In the genomic region with DNA sequence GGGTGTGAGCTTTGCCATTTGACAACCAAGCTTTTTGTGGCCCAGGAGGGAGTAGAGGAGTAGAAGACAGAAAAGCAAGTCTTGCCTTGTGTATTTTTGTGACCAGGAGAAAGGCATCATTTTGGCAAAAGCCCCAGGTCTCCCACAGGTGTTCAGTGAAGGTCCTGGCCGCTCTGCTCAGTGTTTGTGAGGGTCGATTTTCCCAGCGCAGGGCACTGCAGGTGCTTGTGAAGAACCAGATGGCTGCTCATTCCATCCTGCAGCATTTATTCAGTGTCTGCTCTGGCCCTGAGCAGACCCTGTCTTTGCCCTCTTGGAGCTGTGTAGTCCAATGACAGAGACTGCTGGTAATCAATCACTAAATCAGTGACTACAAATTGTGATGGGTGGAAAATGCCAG, we compare ENCODE assay signal across 19 cellular contexts.
"Had no signal": no experiment of that assay in that cellular context is flagged by ENCODE, and none has a peak within 500 bp of the region (broad histone marks: within the 10 kb centered on the region; RNA-seq: fewer than 3 reads in every experiment).

No MANE protein-coding gene starts in this region.

- ATAC-seq: heart left ventricle; left colon; left ventricle myocardium superior; naive thymus-derived CD8-positive, alpha-beta T cell; stimulated activated naive CD8-positive, alpha-beta T cell treated with anti-CD3 and anti-CD28 coated beads, Interleukin-15, Interleukin-2, amounts not matched to agents 100 U/mL and 50 U/mL, for 24 hours had no signal

- H3K27me3 ChIP-seq: colonic mucosa, heart left ventricle, neutrophil, sigmoid colon, suprapubic skin, tibial artery, upper lobe of left lung, uterus had no signal

- H3K36me3 ChIP-seq: colonic mucosa, neutrophil, sigmoid colon, suprapubic skin, upper lobe of left lung, uterus had no signal

- DNase-seq: colonic mucosa; dermis blood vessel endothelial cell; foreskin melanocyte; hippocampal formation; left colon; left ventricle myocardium superior; mesendoderm; naive thymus-derived CD8-positive, alpha-beta T cell; sigmoid colon; stimulated activated CD4-positive, alpha-beta T cell treated with anti-CD3 and anti-CD28 coated beads, Interleukin-12 subunit alpha, Interleukin-12 subunit beta, amount 100 ng/mL, for 4 hours; stimulated activated naive CD8-positive, alpha-beta T cell treated with anti-CD3 and anti-CD28 coated beads, Interleukin-15, Interleukin-2, amounts not matched to agents 100 U/mL and 50 U/mL, for 24 hours; uterus had no signal

- H3K9me3 Mint-ChIP-seq: naive thymus-derived CD8-positive, alpha-beta T cell had no signal

- H3K4me3 ChIP-seq: colonic mucosa, heart left ventricle, lung, sigmoid colon, skin epidermis, suprapubic skin, tibial artery, upper lobe of left lung, uterus had no signal

- H3K27me3 Mint-ChIP-seq: naive thymus-derived CD8-positive, alpha-beta T cell had no signal

- H3K4me3 Mint-ChIP-seq: naive thymus-derived CD8-positive, alpha-beta T cell had no signal

- H3K9me3 ChIP-seq: colonic mucosa, heart left ventricle, neutrophil, sigmoid colon, suprapubic skin, tibial artery, upper lobe of left lung, uterus had no signal

- H3K27ac ChIP-seq: colonic mucosa, heart left ventricle, neutrophil, sigmoid colon, skin epidermis, suprapubic skin, tibial artery, upper lobe of left lung, uterus had no signal

- H3K4me1 ChIP-seq: colonic mucosa, suprapubic skin, tibial artery, uterus had no signal
